In the genomic region with DNA sequence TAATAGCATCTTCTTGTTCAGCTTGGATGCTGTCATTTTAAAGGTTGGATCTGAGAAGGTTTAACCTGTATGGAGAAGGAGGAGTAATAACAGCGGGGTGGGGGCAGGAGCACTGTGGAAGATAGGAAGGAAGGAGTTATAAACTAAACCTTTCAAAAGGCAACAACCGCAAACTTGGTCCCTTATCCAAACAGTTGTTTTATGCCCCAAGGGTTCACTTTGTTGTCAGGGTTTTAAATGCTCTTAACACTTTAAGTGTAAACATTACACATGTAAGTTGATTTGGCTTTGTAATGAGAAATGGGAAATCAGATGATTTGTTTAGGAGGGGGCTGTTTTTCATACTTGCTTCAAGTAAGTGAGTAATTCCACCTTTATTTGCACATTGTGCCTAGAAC, we compare ENCODE assay signal across 18 cellular contexts. TPM values are rescaled to one million over a fixed set of nuclear protein-coding genes. Genes with fewer than 3 reads are reported as not detected.
"Had no signal": no experiment of that assay in that cellular context is flagged by ENCODE, and none has a peak within 500 bp of the region (broad histone marks: within the 10 kb centered on the region; RNA-seq: fewer than 3 reads in every experiment).

No MANE protein-coding gene starts in this region.

- H3K4me3 Mint-ChIP-seq: activated B cell treated with CpG ODN at 0.5 μM for 24 hours; activated naive CD4-positive, alpha-beta T cell treated with anti-CD3 and anti-CD28 coated beads, Interleukin-2, amount 10 ng/mL, durations not matched to agents 7 days and 5 days; activated T-helper 17 cell treated with anti-CD3 and anti-CD28 coated beads, Interleukin-2, amount 50 U/mL, for 72 hours; endodermal cell; stimulated activated naive CD8-positive, alpha-beta T cell treated with anti-CD3 and anti-CD28 coated beads, Interleukin-15, amount 100 ng/mL, for 72 hours; T-helper 17 cell had no signal

- H3K9me3 Mint-ChIP-seq: activated B cell treated with CpG ODN at 0.5 μM for 24 hours; activated naive CD4-positive, alpha-beta T cell treated with anti-CD3 and anti-CD28 coated beads, Interleukin-2, amount 10 ng/mL, durations not matched to agents 7 days and 5 days; activated T-helper 17 cell treated with anti-CD3 and anti-CD28 coated beads, Interleukin-2, amount 50 U/mL, for 72 hours; endodermal cell; stimulated activated naive CD8-positive, alpha-beta T cell treated with anti-CD3 and anti-CD28 coated beads, Interleukin-15, amount 100 ng/mL, for 72 hours had no signal

- DNase-seq: activated B cell treated with CpG ODN at 0.5 μM for 24 hours; activated CD4-positive, alpha-beta T cell treated with anti-CD3 and anti-CD28 coated beads, Interleukin-2, amount 50 U/mL, for 1 hour; activated naive CD4-positive, alpha-beta T cell treated with anti-CD3 and anti-CD28 coated beads, Interleukin-2, amount 10 ng/mL, durations not matched to agents 7 days and 5 days; activated T-cell treated with anti-CD3 and anti-CD28 coated beads for 4 hours; central memory CD4-positive, alpha-beta T cell; cortex of kidney; endodermal cell; erythroblast; lower lobe of right lung; naive thymus-derived CD4-positive, alpha-beta T cell; stimulated activated CD4-positive, alpha-beta T cell treated with anti-CD3 and anti-CD28 coated beads, Interleukin-4, amount 100 ng/mL, for 24 hours; stimulated activated naive CD8-positive, alpha-beta T cell treated with anti-CD3 and anti-CD28 coated beads, Interleukin-15, amount 100 ng/mL, for 72 hours; T-helper 17 cell; uterus had no signal

- H3K27ac Mint-ChIP-seq: activated B cell treated with CpG ODN at 0.5 μM for 24 hours; activated naive CD4-positive, alpha-beta T cell treated with anti-CD3 and anti-CD28 coated beads, Interleukin-2, amount 10 ng/mL, durations not matched to agents 7 days and 5 days; activated T-helper 17 cell treated with anti-CD3 and anti-CD28 coated beads, Interleukin-2, amount 50 U/mL, for 72 hours; endodermal cell; naive thymus-derived CD4-positive, alpha-beta T cell; stimulated activated naive CD8-positive, alpha-beta T cell treated with anti-CD3 and anti-CD28 coated beads, Interleukin-15, amount 100 ng/mL, for 72 hours; T-helper 17 cell had no signal

- FAIRE-seq: TTC549 had no signal

- H3K4me1 Mint-ChIP-seq: activated T-helper 17 cell treated with anti-CD3 and anti-CD28 coated beads, Interleukin-2, amount 50 U/mL, for 72 hours had no signal

RNA-seq across cellular contexts. Expression of a gene that starts 3.0 kb away (rescaled TPM):
- total RNA-seq: activated B cell treated with CpG ODN at 0.5 μM for 24 hours; activated CD8-positive, alpha-beta memory T cell treated with anti-CD3 and anti-CD28 coated beads for 36 hours; activated T-helper 17 cell treated with anti-CD3 and anti-CD28 coated beads, Interleukin-2, amount 50 U/mL, for 72 hours; mononuclear cell; naive thymus-derived CD4-positive, alpha-beta T cell; T-helper 17 cell had no signal
